In the genomic region with DNA sequence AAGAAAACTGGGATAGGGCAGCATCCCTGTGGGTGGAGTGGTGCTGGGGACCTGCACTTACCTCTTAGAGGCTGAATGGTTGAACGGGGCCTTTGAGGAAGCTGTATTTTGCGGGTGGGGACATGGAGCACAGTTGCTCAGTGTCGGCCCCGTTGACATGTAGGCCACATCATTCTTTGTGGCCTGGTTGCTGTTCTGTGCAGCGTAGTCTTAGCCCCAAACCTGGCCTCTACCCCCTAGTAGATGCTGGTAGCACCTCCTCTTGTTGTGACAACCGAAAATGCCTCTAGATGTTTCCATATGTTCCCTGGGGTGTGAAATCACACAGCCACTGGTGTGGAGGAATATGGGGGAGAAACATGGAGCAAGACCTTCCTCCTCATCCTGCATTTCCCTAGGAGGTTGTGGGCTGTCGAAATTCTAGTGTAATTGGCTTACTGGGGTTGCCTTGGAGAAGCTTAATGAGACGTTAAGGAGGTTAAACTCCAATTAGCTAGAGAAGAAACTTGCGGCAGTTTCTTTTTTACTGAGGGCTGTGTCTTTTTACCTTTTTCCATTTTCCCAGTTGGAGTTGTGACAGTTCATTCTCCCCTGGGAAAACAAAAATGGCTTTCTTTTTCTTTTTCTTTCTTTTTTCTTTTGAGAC, we compare ENCODE assay signal across 1 cellular context.
TF ChIP-seq lines count a peak whose summit lies in the region.

No MANE protein-coding gene starts in this region.

TF ChIP-seq in IMR-90, 13 proteins besides CTCF, POLR2A, EP300 and RAD21 (continued from another document):
- TF ChIP-seq ELK1 (IDR thresholded peaks at IDR 0.05; ENCODE audit: borderline replicate concordance, low read depth, low read length) (no peak), NFE2L2 (IDR thresholded peaks at IDR 0.05; ENCODE audit: low read depth, low read length) (no peak)
TF ChIP-seq in IMR-90: peak in this region for 0.
